In genomic region chr3:36969085-36969484, GRCh38 we compare ENCODE assay signal across 9 cellular contexts. TPM values are rescaled to one million over a fixed set of nuclear protein-coding genes. Genes with fewer than 3 reads are reported as not detected.
DNase-seq lines count a peak whose midpoint lies in the region; ATAC-seq and TF ChIP-seq lines count a peak whose summit lies in the region.
"Had no signal": no experiment of that assay in that cellular context is flagged by ENCODE, and none has a peak within 500 bp of the region (broad histone marks: within the 10 kb centered on the region; RNA-seq: fewer than 3 reads in every experiment).

No MANE protein-coding gene starts in this region.

- H3K36me3 Mint-ChIP-seq in CD4-positive, alpha-beta memory T cell, result peaks cover 0 to 3% of the 10 kb centered on the region in 2 donors
- peaks cover 11% of the 10 kb centered on the region for H3K36me3 Mint-ChIP-seq in activated T-helper 2 cell treated with anti-CD3 and anti-CD28 coated beads, Interferon-gamma antibody, Interleukin-2, Interleukin-4, amounts not matched to agents 10 μg/mL and 5 μg/mL and 100 μg/mL, durations not matched to agents 14 hours and 24 hours and 36 hours (ENCODE audit: low read depth)

- no peak for TF ChIP-seq CTCF in A673 (conservative IDR thresholded peaks at IDR 0.05; ENCODE audit: low read depth, low read length)

- POLR2A ChIA-PET in A673 (lab: Charles Lee; ENCODE audit: low non-redundant PET), result no interaction called here
- POLR2A ChIA-PET in CD4-positive, alpha-beta memory T cell (lab: Charles Lee; ENCODE audit: partially characterized antibody), result interaction anchor here (1.2 to 2.4 kb wide), 3 partner anchors 10 to 24 kb away, joined by 3 to 16 read pairs (median 7); partner anchors contain the start of genes EPM2AIP1, MLH1 and TRANK1

- no peaks in the 10 kb centered on the region for H3K79me2 ChIP-seq in mesendoderm (ENCODE audit: control insufficient read depth, insufficient read depth, low read length)

- H3K23ac ChIP-seq in mesendoderm (ENCODE audit: low read length), result no peak overlapping the region

- H2BK5ac ChIP-seq in mesendoderm (ENCODE audit: low read length), result no peak overlapping the region

- no peaks in the 10 kb centered on the region for H3K9me3 ChIP-seq in A673 (ENCODE audit: low read depth, low read length, poor library complexity, severe bottlenecking)
- H3K9me3 ChIP-seq in CD4-positive, alpha-beta memory T cell (ENCODE audit: control insufficient read depth in 1 of 2, low read length in 2 of 2), result no peaks in the 10 kb centered on the region
- H3K9me3 ChIP-seq in MG63, result no peaks in the 10 kb centered on the region
- H3K9me3 ChIP-seq: gastrocnemius medialis had no signal

- no peak overlapping the region for H2AK5ac ChIP-seq in mesendoderm (ENCODE audit: low read length)

- no peak overlapping the region for H2BK15ac ChIP-seq in mesendoderm (replicated peaks; ENCODE audit: low read depth)

- H3K18ac ChIP-seq in mesendoderm (ENCODE audit: low read length), result peak overlapping the region; percentile 87

- H3K4me3 ChIP-seq in A673 (ENCODE audit: low read depth, low read length, poor library complexity, severe bottlenecking), result no peak overlapping the region
- H3K4me3 ChIP-seq in CD4-positive, alpha-beta memory T cell (ENCODE audit: low read length in 2 of 2), result no peak overlapping the region
- H3K4me3 ChIP-seq in mesendoderm (ENCODE audit: low read length), result no peak overlapping the region
- no peak overlapping the region for H3K4me3 ChIP-seq in MG63
- H3K4me3 ChIP-seq: gastrocnemius medialis had no signal

- no peak overlapping the region for H3K4ac ChIP-seq in mesendoderm (ENCODE audit: low read depth, low read length)

- DNase-seq in A673 (ENCODE audit: low spot score) (no peak), mesendoderm (no peak), NCI-H774 (lab: John Stamatoyannopoulos, UW) (no peak), hypothalamus (lab: John Stamatoyannopoulos, UW) (no peak), MG63 (no peak)
- no peak for DNase-seq in CD4-positive, alpha-beta memory T cell
- no peak for DNase-seq in activated T-helper 2 cell treated with anti-CD3 and anti-CD28 coated beads, Interferon-gamma antibody, Interleukin-2, Interleukin-4, amounts not matched to agents 10 μg/mL and 5 μg/mL and 100 μg/mL, durations not matched to agents 14 hours and 24 hours and 36 hours (ENCODE audit: low spot score)
- DNase-seq: gastrocnemius medialis had no signal

- intact Hi-C loops in A673 (cut with micrococcal nuclease; ENCODE audit: unreplicated experiment), result no loop called here
- intact Hi-C loops in CD4-positive, alpha-beta memory T cell (cut with micrococcal nuclease), result no loop called here
- intact Hi-C loops in activated T-helper 2 cell treated with anti-CD3 and anti-CD28 coated beads, Interferon-gamma antibody, Interleukin-2, Interleukin-4, amounts not matched to agents 10 μg/mL and 5 μg/mL and 100 μg/mL, durations not matched to agents 14 hours and 24 hours and 36 hours (cut with micrococcal nuclease), result no loop called here

- H4K5ac ChIP-seq in mesendoderm (ENCODE audit: low read length), result no peak overlapping the region

- H3K27ac ChIP-seq in A673 (ENCODE audit: low read depth, low read length, poor library complexity, severe bottlenecking), result peak overlapping the region; percentile 61
- H3K27ac ChIP-seq in CD4-positive, alpha-beta memory T cell (ENCODE audit: low read depth, low read length), result no peak overlapping the region
- no peak overlapping the region for H3K27ac ChIP-seq in mesendoderm (ENCODE audit: low read depth, low read length)
- H3K27ac ChIP-seq: gastrocnemius medialis had no signal

- peak overlapping the region in 6 of 7 donors; percentile 49 to 87 (median 72) for H3K27ac Mint-ChIP-seq in CD4-positive, alpha-beta memory T cell
- H3K27ac Mint-ChIP-seq in activated T-helper 2 cell treated with anti-CD3 and anti-CD28 coated beads, Interferon-gamma antibody, Interleukin-2, Interleukin-4, amounts not matched to agents 10 μg/mL and 5 μg/mL and 100 μg/mL, durations not matched to agents 14 hours and 24 hours and 36 hours, result peak overlapping the region; percentile 56

- no peaks in the 10 kb centered on the region for H3K9me3 Mint-ChIP-seq in CD4-positive, alpha-beta memory T cell
- H3K9me3 Mint-ChIP-seq in activated T-helper 2 cell treated with anti-CD3 and anti-CD28 coated beads, Interferon-gamma antibody, Interleukin-2, Interleukin-4, amounts not matched to agents 10 μg/mL and 5 μg/mL and 100 μg/mL, durations not matched to agents 14 hours and 24 hours and 36 hours, result no peaks in the 10 kb centered on the region

- H2BK120ac ChIP-seq in mesendoderm (ENCODE audit: low read depth, low read length), result peak overlapping the region; percentile 73

- no peak overlapping the region for H3K4me2 ChIP-seq in mesendoderm (ENCODE audit: low read length)

- H3K27me3 ChIP-seq in A673 (replicated peaks; ENCODE audit: insufficient read depth, low read depth, low read length, poor library complexity) (no peaks in the 10 kb centered on the region), mesendoderm (ENCODE audit: insufficient read depth, low read length, poor library complexity) (no peaks in the 10 kb centered on the region), MG63 (no peaks in the 10 kb centered on the region)
- no peaks in the 10 kb centered on the region for H3K27me3 ChIP-seq in CD4-positive, alpha-beta memory T cell (ENCODE audit: insufficient read depth, low read length)
- H3K27me3 ChIP-seq: gastrocnemius medialis had no signal

- no TSS peak for BruUV-seq in A673 (replicated peaks; lab: Mats Ljungman, UMichigan)

- H3K79me1 ChIP-seq in mesendoderm (ENCODE audit: low read length), result no peaks in the 10 kb centered on the region

- CTCF ChIA-PET in A673 (lab: Charles Lee), result no interaction called here
- CTCF ChIA-PET in CD4-positive, alpha-beta memory T cell (lab: Charles Lee; ENCODE audit: partially characterized antibody), result interaction anchor here (0.7 to 4.5 kb wide), 3 partner anchors 10 to 64 kb away, joined by 3 to 34 read pairs (median 4); no protein-coding TSS in a partner anchor

- peaks cover 13% of the 10 kb centered on the region for H3K4me1 ChIP-seq in A673 (ENCODE audit: insufficient read depth, low read length, poor library complexity, severe bottlenecking)
- peaks cover 23% of the 10 kb centered on the region for H3K4me1 ChIP-seq in CD4-positive, alpha-beta memory T cell (ENCODE audit: insufficient read depth, low read length)
- no peaks in the 10 kb centered on the region for H3K4me1 ChIP-seq in mesendoderm (ENCODE audit: control insufficient read depth, low read depth, low read length)
- H3K4me1 ChIP-seq: gastrocnemius medialis had no signal

- peak overlapping the region in 1 of 8 donors; percentile 15 for H3K4me3 Mint-ChIP-seq in CD4-positive, alpha-beta memory T cell
- no peak overlapping the region for H3K4me3 Mint-ChIP-seq in activated T-helper 2 cell treated with anti-CD3 and anti-CD28 coated beads, Interferon-gamma antibody, Interleukin-2, Interleukin-4, amounts not matched to agents 10 μg/mL and 5 μg/mL and 100 μg/mL, durations not matched to agents 14 hours and 24 hours and 36 hours (ENCODE audit: low read depth)

- H3K27me3 Mint-ChIP-seq in CD4-positive, alpha-beta memory T cell, result no peaks in the 10 kb centered on the region
- H3K27me3 Mint-ChIP-seq in activated T-helper 2 cell treated with anti-CD3 and anti-CD28 coated beads, Interferon-gamma antibody, Interleukin-2, Interleukin-4, amounts not matched to agents 10 μg/mL and 5 μg/mL and 100 μg/mL, durations not matched to agents 14 hours and 24 hours and 36 hours (ENCODE audit: low read depth), result no peaks in the 10 kb centered on the region

- no peak overlapping the region for H3K9ac ChIP-seq in mesendoderm (ENCODE audit: low read length)

- no peak overlapping the region for H3K56ac ChIP-seq in mesendoderm (ENCODE audit: low read length)

- H3K4me1 Mint-ChIP-seq in CD4-positive, alpha-beta memory T cell, result peaks cover 14 to 28% (median 25%) of the 10 kb centered on the region in 4 donors
- H3K4me1 Mint-ChIP-seq in activated T-helper 2 cell treated with anti-CD3 and anti-CD28 coated beads, Interferon-gamma antibody, Interleukin-2, Interleukin-4, amounts not matched to agents 10 μg/mL and 5 μg/mL and 100 μg/mL, durations not matched to agents 14 hours and 24 hours and 36 hours (ENCODE audit: low read depth), result peaks cover 26% of the 10 kb centered on the region

- H3K36me3 ChIP-seq in A673 (ENCODE audit: insufficient read depth, low read length, poor library complexity, severe bottlenecking), result no peaks in the 10 kb centered on the region
- H3K36me3 ChIP-seq in CD4-positive, alpha-beta memory T cell (ENCODE audit: insufficient read depth, low read length), result no peaks in the 10 kb centered on the region
- H3K36me3 ChIP-seq in mesendoderm (ENCODE audit: control insufficient read depth, insufficient read depth, low read length), result no peaks in the 10 kb centered on the region
- H3K36me3 ChIP-seq in MG63, result no peaks in the 10 kb centered on the region
- H3K36me3 ChIP-seq: gastrocnemius medialis had no signal

- ATAC-seq in GM19023 (IDR thresholded peaks at IDR 0.05; ENCODE audit: unreplicated experiment), result no peak
- ATAC-seq: gastrocnemius medialis had no signal

- H4K8ac ChIP-seq in mesendoderm (ENCODE audit: low read depth, low read length), result no peak overlapping the region

- WGBS in mesendoderm (ENCODE audit: extremely low coverage, insufficient coverage, low lambda C conversion rate), result no CpG with 5 or more reads among the region's 4 CpGs

RNA-seq across cellular contexts. Expression of gene EPM2AIP1, which starts 23.8 kb away (rescaled TPM):
- total RNA-seq in A673 (2021), result 19.8 and 25.8 TPM in 2 replicates
- total RNA-seq in CD4-positive, alpha-beta memory T cell, result 10 to 100 TPM; 46.3 to 47.0 TPM
- polyA plus RNA-seq in CD4-positive, alpha-beta memory T cell, result 10 to 100 TPM in 1 of 2 donors, 1 to 10 TPM in 1; 9.1 to 10.0 TPM
- 17.7 and 20.4 TPM in 2 replicates for total RNA-seq in activated T-helper 2 cell treated with anti-CD3 and anti-CD28 coated beads, Interferon-gamma antibody, Interleukin-2, Interleukin-4, amounts not matched to agents 10 μg/mL and 5 μg/mL and 100 μg/mL, durations not matched to agents 14 hours and 24 hours and 36 hours
- polyA plus RNA-seq in mesendoderm (2013, experiment 1 of 2), result 6.6 TPM
- 6.6 TPM for polyA plus RNA-seq in mesendoderm (2013, experiment 2 of 2)
- 2.8 and 5.1 TPM in 2 replicates for total RNA-seq in MG63 (2014; rRNA removed; shearing (Covaris generic); ENCODE audit: low replicate concordance)

RNA-seq across cellular contexts. Expression of gene TRANK1, which starts 24.2 kb away (rescaled TPM):
- 6.3 and 7.3 TPM in 2 replicates for total RNA-seq in A673 (2021)
- total RNA-seq in CD4-positive, alpha-beta memory T cell, result 100 to 1,000 TPM; 151 to 155 TPM
- 10 to 100 TPM in 1 of 2 donors, 1 to 10 TPM in 1; 9.6 to 43.9 TPM for polyA plus RNA-seq in CD4-positive, alpha-beta memory T cell
- 1.1 and 1.8 TPM in 2 replicates for total RNA-seq in activated T-helper 2 cell treated with anti-CD3 and anti-CD28 coated beads, Interferon-gamma antibody, Interleukin-2, Interleukin-4, amounts not matched to agents 10 μg/mL and 5 μg/mL and 100 μg/mL, durations not matched to agents 14 hours and 24 hours and 36 hours
- polyA plus RNA-seq in mesendoderm (2013, experiment 1 of 2), result 1.0 TPM
- 1.1 TPM for polyA plus RNA-seq in mesendoderm (2013, experiment 2 of 2)
- total RNA-seq in MG63 (2014; rRNA removed; shearing (Covaris generic); ENCODE audit: low replicate concordance), result 1.0 and 3.8 TPM in 2 replicates

RNA-seq across cellular contexts. Expression of gene MLH1, which starts 24.2 kb away (rescaled TPM):
- 50.6 and 60.7 TPM in 2 replicates for total RNA-seq in A673 (2021)
- 10 to 100 TPM; 30.3 to 33.8 TPM for total RNA-seq in CD4-positive, alpha-beta memory T cell
- polyA plus RNA-seq in CD4-positive, alpha-beta memory T cell, result 10 to 100 TPM; 15.6 to 18.9 TPM
- total RNA-seq in activated T-helper 2 cell treated with anti-CD3 and anti-CD28 coated beads, Interferon-gamma antibody, Interleukin-2, Interleukin-4, amounts not matched to agents 10 μg/mL and 5 μg/mL and 100 μg/mL, durations not matched to agents 14 hours and 24 hours and 36 hours, result 61.9 and 64.4 TPM in 2 replicates
- polyA plus RNA-seq in mesendoderm (2013, experiment 1 of 2), result 35.9 TPM
- 35.5 TPM for polyA plus RNA-seq in mesendoderm (2013, experiment 2 of 2)
- total RNA-seq in MG63 (2014; rRNA removed; shearing (Covaris generic); ENCODE audit: low replicate concordance), result 37.2 and 41.1 TPM in 2 replicates

Comparison
In these comparisons a context has a peak if more than half of its experiments do, and no peak if none do; other contexts are left out.
1. RNA of gene TRANK1, which starts 24.2 kb away (total RNA-seq): 151 to 155 TPM in CD4-positive, alpha-beta memory T cell; 6.3 to 7.3 TPM in A673, 1.0 to 3.8 TPM in MG63 and 1.1 to 1.8 TPM in activated T-helper 2 cell treated with anti-CD3 and anti-CD28 coated beads, Interferon-gamma antibody, Interleukin-2, Interleukin-4, amounts not matched to agents 10 μg/mL and 5 μg/mL and 100 μg/mL, durations not matched to agents 14 hours and 24 hours and 36 hours; every median in the first group is over 10 times any median in the second.